In the genomic region with DNA sequence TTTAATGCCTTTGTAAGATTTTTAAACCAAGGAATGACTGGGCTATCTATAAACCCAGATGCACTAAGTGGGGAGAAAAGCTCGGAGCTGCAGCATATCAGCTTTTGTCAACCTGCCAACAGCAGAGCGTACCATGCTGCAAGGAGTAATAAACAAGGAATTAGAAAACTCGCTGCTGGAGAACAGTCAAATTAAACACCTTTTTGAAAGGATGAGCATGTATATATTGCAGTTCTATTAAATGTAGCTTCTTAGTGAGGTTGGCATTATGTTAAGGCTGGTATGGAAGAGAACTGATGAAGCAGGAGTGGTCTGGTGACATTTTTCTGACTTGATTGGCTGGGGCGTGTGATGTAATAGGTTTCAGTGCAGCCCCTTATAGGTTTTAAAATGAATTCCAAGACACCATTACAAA, we compare ENCODE assay signal across 1 cellular context.
TF ChIP-seq lines count a peak whose summit lies in the region.

No MANE protein-coding gene starts in this region.

TF ChIP-seq in IMR-90, 13 proteins besides CTCF, POLR2A, EP300 and RAD21 (continued from another document):
- TF ChIP-seq MAZ (IDR thresholded peaks at IDR 0.05; ENCODE audit: borderline replicate concordance, low read depth, low read length): no peak
- TF ChIP-seq MXI1 (IDR thresholded peaks at IDR 0.05; ENCODE audit: borderline replicate concordance, low read depth, low read length): no peak
- no peak for TF ChIP-seq SMC3 (IDR thresholded peaks at IDR 0.05; ENCODE audit: low read depth, low read length)
